ENCODE assay signal across 17 cellular contexts in genomic region chr10:4359003-4359402, GRCh38.
DNase-seq lines count a peak whose midpoint lies in the region; ATAC-seq and TF ChIP-seq lines count a peak whose summit lies in the region.
"Had no signal": no experiment of that assay in that cellular context is flagged by ENCODE, and none has a peak within 500 bp of the region (broad histone marks: within the 10 kb centered on the region; RNA-seq: fewer than 3 reads in every experiment).

No MANE protein-coding gene starts in this region.

- no peak for TF ChIP-seq CTCF in A673 (conservative IDR thresholded peaks at IDR 0.05; ENCODE audit: low read depth, low read length)
- peak; percentile 14 for TF ChIP-seq CTCF in chondrocyte (IDR thresholded peaks at IDR 0.05)
- TF ChIP-seq CTCF in osteoblast (IDR thresholded peaks at IDR 0.05; ENCODE audit: extremely low read depth, low read depth, low read length), result no peak

- H3K9me3 ChIP-seq in A673 (ENCODE audit: low read depth, low read length, poor library complexity, severe bottlenecking), result no peaks in the 10 kb centered on the region
- H3K9me3 ChIP-seq in osteoblast (ENCODE audit: low read depth, low read length), result no peaks in the 10 kb centered on the region
- H3K9me3 ChIP-seq: thoracic aorta had no signal

- no peaks in the 10 kb centered on the region for H3K79me2 ChIP-seq in osteoblast (ENCODE audit: insufficient read depth, low read length)

- no peak overlapping the region for H2AFZ ChIP-seq in osteoblast (ENCODE audit: low read length)

- ATAC-seq in GM18517 (IDR thresholded peaks at IDR 0.05; ENCODE audit: unreplicated experiment), result no peak
- ATAC-seq in stimulated activated naive B cell treated with anti-CD40 and anti-IgM and Interleukin-4, amounts not matched to agents 10 μg/mL and 1 μg/mL and 100 μg/mL, for 72 hours (replicated peaks), result no peak
- ATAC-seq: GM12878 had no signal

- H3K27me3 ChIP-seq in A673 (replicated peaks; ENCODE audit: insufficient read depth, low read depth, low read length, poor library complexity) (peaks cover 28% of the 10 kb centered on the region), osteoblast (ENCODE audit: insufficient read depth, low read length) (no peaks in the 10 kb centered on the region)

- CTCF ChIA-PET in A673 (lab: Charles Lee), result no interaction called here
- CTCF ChIA-PET in HEK293T (lab: Yijun Ruan, JAX), result no interaction called here

- no peak overlapping the region for H3K4me3 Mint-ChIP-seq in chondrocyte (ENCODE audit: unreplicated experiment)
- H3K4me3 Mint-ChIP-seq in stimulated activated naive B cell treated with anti-CD40 and anti-IgM and Interleukin-4, amounts not matched to agents 10 μg/mL and 1 μg/mL and 100 μg/mL, for 72 hours, result no peak overlapping the region

- H3K9me3 Mint-ChIP-seq in chondrocyte (ENCODE audit: low read depth), result no peaks in the 10 kb centered on the region
- H3K9me3 Mint-ChIP-seq in stimulated activated naive B cell treated with anti-CD40 and anti-IgM and Interleukin-4, amounts not matched to agents 10 μg/mL and 1 μg/mL and 100 μg/mL, for 72 hours, result no peaks in the 10 kb centered on the region

- no peaks in the 10 kb centered on the region for H3K4me1 ChIP-seq in A673 (ENCODE audit: insufficient read depth, low read length, poor library complexity, severe bottlenecking)
- peaks cover 8% of the 10 kb centered on the region for H3K4me1 ChIP-seq in osteoblast (ENCODE audit: insufficient read depth, low read length)

- H3K4me3 ChIP-seq in A673 (ENCODE audit: low read depth, low read length, poor library complexity, severe bottlenecking) (no peak overlapping the region), osteoblast (ENCODE audit: insufficient read depth, low read length) (no peak overlapping the region)
- H3K4me3 ChIP-seq: GM12878, skin epidermis, thoracic aorta had no signal

- no peaks in the 10 kb centered on the region for H3K36me3 ChIP-seq in A673 (ENCODE audit: insufficient read depth, low read length, poor library complexity, severe bottlenecking)
- H3K36me3 ChIP-seq in osteoblast (ENCODE audit: insufficient read depth, low read length), result no peaks in the 10 kb centered on the region
- H3K36me3 ChIP-seq: thoracic aorta had no signal

- H3K36me3 Mint-ChIP-seq in chondrocyte (ENCODE audit: low read depth), result no peaks in the 10 kb centered on the region
- no peaks in the 10 kb centered on the region for H3K36me3 Mint-ChIP-seq in stimulated activated naive B cell treated with anti-CD40 and anti-IgM and Interleukin-4, amounts not matched to agents 10 μg/mL and 1 μg/mL and 100 μg/mL, for 72 hours

- peaks cover 37% of the 10 kb centered on the region for H3K4me1 Mint-ChIP-seq in chondrocyte (ENCODE audit: low read depth)
- peaks cover under 1 to 7% of the 10 kb centered on the region in 2 donors for H3K4me1 Mint-ChIP-seq in stimulated activated naive B cell treated with anti-CD40 and anti-IgM and Interleukin-4, amounts not matched to agents 10 μg/mL and 1 μg/mL and 100 μg/mL, for 72 hours

- H4K20me1 ChIP-seq in osteoblast (ENCODE audit: insufficient read depth, low read length), result no peaks in the 10 kb centered on the region

- DNase-seq in A673 (ENCODE audit: low spot score) (peak; percentile 44), HEK293T (ENCODE audit: extremely low spot score) (peak; percentile 19), chondrocyte (ENCODE audit: low spot score) (no peak), iris pigment epithelial cell (ENCODE audit: low read depth) (peak; percentile 53), osteoblast (ENCODE audit: insufficient read length, low spot score, missing footprints) (no peak), DMS79 (lab: John Stamatoyannopoulos, UW) (no peak)
- no peak for DNase-seq in stimulated activated naive B cell treated with anti-CD40 and anti-IgM and Interleukin-4, amounts not matched to agents 10 μg/mL and 1 μg/mL and 100 μg/mL, for 72 hours
- DNase-seq: activated T-cell treated with anti-CD3 and anti-CD28 coated beads, Interleukin-2, amount 50 U/mL, for 1 hour; head of caudate nucleus; left cardiac atrium; NCI-H1694 treated with DMSO at 0.1 percent for 48 hours; NCI-H774 had no signal

- H3K27ac ChIP-seq in A673 (ENCODE audit: low read depth, low read length, poor library complexity, severe bottlenecking) (no peak overlapping the region), osteoblast (ENCODE audit: low read depth, low read length) (no peak overlapping the region)
- H3K27ac ChIP-seq: KMS-11, skin epidermis, thoracic aorta had no signal

- no peaks in the 10 kb centered on the region for H3K27me3 Mint-ChIP-seq in chondrocyte (ENCODE audit: low read depth)
- H3K27me3 Mint-ChIP-seq in stimulated activated naive B cell treated with anti-CD40 and anti-IgM and Interleukin-4, amounts not matched to agents 10 μg/mL and 1 μg/mL and 100 μg/mL, for 72 hours, result peaks cover 8 to 10% of the 10 kb centered on the region in 2 donors

- intact Hi-C loops in A673 (cut with micrococcal nuclease; ENCODE audit: unreplicated experiment), result no loop called here

- POLR2A ChIA-PET in A673 (lab: Charles Lee; ENCODE audit: low non-redundant PET) (no interaction called here), HEK293T (lab: Yijun Ruan, JAX) (interaction anchor here (1.0 kb wide), 1 partner anchor 15 kb away, joined by 3 read pairs; no protein-coding TSS in a partner anchor)

- peak overlapping the region; percentile 59 for H3K27ac Mint-ChIP-seq in chondrocyte (ENCODE audit: unreplicated experiment)
- H3K27ac Mint-ChIP-seq in stimulated activated naive B cell treated with anti-CD40 and anti-IgM and Interleukin-4, amounts not matched to agents 10 μg/mL and 1 μg/mL and 100 μg/mL, for 72 hours, result no peak overlapping the region

- H3K4me2 ChIP-seq in osteoblast (ENCODE audit: insufficient read depth, low read length), result no peak overlapping the region
- H3K4me2 ChIP-seq: KMS-11 had no signal

- no TSS peak for BruUV-seq in A673 (replicated peaks; lab: Mats Ljungman, UMichigan)

TF ChIP-seq in HEK293T, 16 proteins besides CTCF, POLR2A, EP300 and RAD21:
- TF ChIP-seq TARDBP (IDR thresholded peaks at IDR 0.05) (no peak), ARNT (IDR thresholded peaks at IDR 0.05) (no peak)
TF ChIP-seq in HEK293T: peak in this region for 0.

Comparison
In these comparisons a context has a peak if more than half of its experiments do, and no peak if none do; other contexts are left out.
1. DNase-seq: peak in A673 (single experiment), HEK293T (single experiment) and iris pigment epithelial cell (single experiment); none in chondrocyte (single experiment), stimulated activated naive B cell treated with anti-CD40 and anti-IgM and Interleukin-4, amounts not matched to agents 10 μg/mL and 1 μg/mL and 100 μg/mL, for 72 hours (single experiment), osteoblast (single experiment) and DMS79 (single experiment).